ENCODE assay signal across 27 cellular contexts in genomic region chr2:196251132-196251531, GRCh38.
DNase-seq lines count a peak whose midpoint lies in the region; ATAC-seq, FAIRE-seq and TF ChIP-seq lines count a peak whose summit lies in the region.
"Had no signal": no experiment of that assay in that cellular context is flagged by ENCODE, and none has a peak within 500 bp of the region (broad histone marks: within the 10 kb centered on the region; RNA-seq: fewer than 3 reads in every experiment).

No MANE protein-coding gene starts in this region.

- H3K27me3 ChIP-seq in HepG2 (ENCODE audit: control insufficient read depth in 1 of 2, insufficient read depth in 2 of 2, low read length in 2 of 2) (no peaks in the 10 kb centered on the region; a peak in 1 of 5 replicates), right lobe of liver (no peaks in the 10 kb centered on the region), thoracic aorta (replicated peaks; ENCODE audit: insufficient read depth) (no peaks in the 10 kb centered on the region), left ventricle myocardium inferior (ENCODE audit: low read depth) (no peaks in the 10 kb centered on the region)
- H3K27me3 ChIP-seq: foreskin keratinocyte had no signal

- H3K27ac Mint-ChIP-seq in activated CD4-positive, alpha-beta memory T cell treated with anti-CD3 and anti-CD28 coated beads for 36 hours = peak overlapping the region; percentile 25
- H3K27ac Mint-ChIP-seq in chondrocyte (ENCODE audit: unreplicated experiment) = peak overlapping the region; percentile 67
- H3K27ac Mint-ChIP-seq: GM23338 had no signal

- CTCF ChIA-PET in HepG2 (lab: Yijun Ruan, JAX; ENCODE audit: low intra/inter-chr PET ratio, low total read pairs) = no interaction called here
- CTCF ChIA-PET in activated CD4-positive, alpha-beta memory T cell treated with anti-CD3 and anti-CD28 coated beads for 36 hours (lab: Charles Lee) = no interaction called here

- H3K36me3 ChIP-seq in HepG2 (replicated peaks in 1 of 2; ENCODE audit: control insufficient read depth in 1 of 2, insufficient read depth in 2 of 2, low read length in 2 of 2) (no peaks in the 10 kb centered on the region), right lobe of liver (no peaks in the 10 kb centered on the region), thoracic aorta (no peaks in the 10 kb centered on the region), left ventricle myocardium inferior (peaks cover 41% of the 10 kb centered on the region)

- H3K4me3 ChIP-seq in HepG2 (replicated peaks in 1 of 3; ENCODE audit: insufficient read depth in 1 of 3, low read depth in 2 of 3, low read length in 3 of 3) (no peak overlapping the region), right lobe of liver (no peak overlapping the region), thoracic aorta (no peak overlapping the region), left ventricle myocardium inferior (no peak overlapping the region)
- H3K4me3 ChIP-seq: GM23338 had no signal

- BruUV-seq in HepG2 (replicated peaks; lab: Mats Ljungman, UMichigan) = no TSS peak

- TF ChIP-seq RAD21 in HepG2 (CRISPR knock-in tag; IDR thresholded peaks at IDR 0.05) = no peak

- H3K9me3 ChIP-seq in HepG2 (ENCODE audit: low read length) (no peaks in the 10 kb centered on the region), right lobe of liver (no peaks in the 10 kb centered on the region), thoracic aorta (no peaks in the 10 kb centered on the region), left ventricle myocardium inferior (replicated peaks) (no peaks in the 10 kb centered on the region)

- no peak overlapping the region for H3K9ac ChIP-seq in HepG2 (ENCODE audit: insufficient read depth, low read depth, low read length)

- peaks cover 71% of the 10 kb centered on the region for H3K4me1 Mint-ChIP-seq in activated CD4-positive, alpha-beta memory T cell treated with anti-CD3 and anti-CD28 coated beads for 36 hours (ENCODE audit: low read depth)
- peaks cover 44% of the 10 kb centered on the region for H3K4me1 Mint-ChIP-seq in chondrocyte (ENCODE audit: low read depth)
- H3K4me1 Mint-ChIP-seq: brain, GM23338, neural crest cell had no signal

- WGBS in HepG2 (ENCODE audit: low lambda C conversion rate) = 9% methylated on average over 3 of the region's 3 CpGs
- 85% methylated on average over 2 of the region's 3 CpGs for WGBS in right lobe of liver (ENCODE audit: insufficient coverage, low coverage, low lambda C conversion rate, missing lambda C conversion rate)

- H3K79me2 ChIP-seq in HepG2 (ENCODE audit: insufficient read depth, low read length) = no peaks in the 10 kb centered on the region

- no peak for TF ChIP-seq POLR2A in HepG2 (IDR thresholded peaks at IDR 0.05; ENCODE audit: insufficient read depth in 1 of 2, low read depth in 2 of 2, low read length in 2 of 2)
- TF ChIP-seq POLR2A in right lobe of liver (IDR thresholded peaks at IDR 0.05) = no peak

- TF ChIP-seq EP300 in HepG2 (IDR thresholded peaks at IDR 0.05; ENCODE audit: low read depth in 2 of 2, low read length in 2 of 2) = no peak
- TF ChIP-seq EP300 in HepG2 (CRISPR knock-in tag; IDR thresholded peaks at IDR 0.05; ENCODE audit: borderline replicate concordance) = no peak

- H3K27me3 Mint-ChIP-seq in activated CD4-positive, alpha-beta memory T cell treated with anti-CD3 and anti-CD28 coated beads for 36 hours = no peaks in the 10 kb centered on the region
- no peaks in the 10 kb centered on the region for H3K27me3 Mint-ChIP-seq in chondrocyte (ENCODE audit: low read depth)
- H3K27me3 Mint-ChIP-seq: brain had no signal

- H4K20me1 ChIP-seq in HepG2 (ENCODE audit: insufficient read depth, low read length) = no peaks in the 10 kb centered on the region

- H3K27ac ChIP-seq in HepG2 (ENCODE audit: extremely low read length, insufficient read depth, low read length) (no peak overlapping the region), right lobe of liver (no peak overlapping the region), thoracic aorta (peak overlapping the region; percentile 79), left ventricle myocardium inferior (replicated peaks) (no peak overlapping the region)
- H3K27ac ChIP-seq: foreskin keratinocyte had no signal

- FAIRE-seq in HepG2 (lab: Jason Lieb, UNC) = no peak
- FAIRE-seq: colon, GM12891, GM19239 had no signal

- H3K9me3 Mint-ChIP-seq in activated CD4-positive, alpha-beta memory T cell treated with anti-CD3 and anti-CD28 coated beads for 36 hours = no peaks in the 10 kb centered on the region
- H3K9me3 Mint-ChIP-seq in chondrocyte (ENCODE audit: low read depth) = peaks cover under 1% of the 10 kb centered on the region
- H3K9me3 Mint-ChIP-seq: brain, GM23338, neural crest cell had no signal

- H2AFZ ChIP-seq in HepG2 (ENCODE audit: low read length) = no peak overlapping the region
- H2AFZ ChIP-seq: GM23338 had no signal

- intact Hi-C loops in HepG2 (cut with micrococcal nuclease; ENCODE audit: unreplicated experiment) = no loop called here
- intact Hi-C loops in right lobe of liver (cut with DNase I) = no loop called here
- intact Hi-C loops in activated CD4-positive, alpha-beta memory T cell treated with anti-CD3 and anti-CD28 coated beads for 36 hours (cut with micrococcal nuclease) = no loop called here
- intact Hi-C loops in left ventricle myocardium inferior (cut with micrococcal nuclease) = no loop called here

- in situ Hi-C loops in HepG2 (cut with HindIII; ENCODE audit: extremely low pct_ligation_motif_present, low pct_unique_long_range_greater_than_20kb) = no loop called here

- H3K36me3 Mint-ChIP-seq in activated CD4-positive, alpha-beta memory T cell treated with anti-CD3 and anti-CD28 coated beads for 36 hours = no peaks in the 10 kb centered on the region
- H3K36me3 Mint-ChIP-seq in chondrocyte (ENCODE audit: low read depth) = peaks cover 29% of the 10 kb centered on the region

- no peak overlapping the region for H3K4me2 ChIP-seq in HepG2 (ENCODE audit: low read depth, low read length)
- H3K4me2 ChIP-seq: GM23338 had no signal

- POLR2A ChIA-PET in HepG2 (lab: Yijun Ruan, JAX) = no interaction called here
- POLR2A ChIA-PET in activated CD4-positive, alpha-beta memory T cell treated with anti-CD3 and anti-CD28 coated beads for 36 hours (lab: Charles Lee) = no interaction called here

- TF ChIP-seq CTCF in HepG2 (CRISPR knock-in tag; IDR thresholded peaks at IDR 0.05) = no peak
- TF ChIP-seq CTCF in right lobe of liver (IDR thresholded peaks at IDR 0.05) = no peak
- TF ChIP-seq CTCF in chondrocyte (IDR thresholded peaks at IDR 0.05) = no peak
- no peak for TF ChIP-seq CTCF in thoracic aorta (IDR thresholded peaks at IDR 0.05)
- no peak for TF ChIP-seq CTCF in left ventricle myocardium inferior (IDR thresholded peaks at IDR 0.05; ENCODE audit: borderline replicate concordance)

- no peak for DNase-seq in HepG2 (ENCODE audit: low spot score)
- no peak for DNase-seq in right lobe of liver
- no peak for DNase-seq in activated CD4-positive, alpha-beta memory T cell treated with anti-CD3 and anti-CD28 coated beads for 36 hours
- DNase-seq in chondrocyte (ENCODE audit: low spot score) = no peak
- DNase-seq in thoracic aorta (ENCODE audit: low spot score) = no peak
- no peak for DNase-seq in left ventricle myocardium inferior
- no peak for DNase-seq in stimulated activated CD4-positive, alpha-beta T cell treated with anti-CD3 and anti-CD28 coated beads, Interleukin-4, amount 100 ng/mL, for 4 hours
- DNase-seq: activated CD4-positive, alpha-beta T cell treated with anti-CD3 and anti-CD28 coated beads for 1 hour; activated CD8-positive, alpha-beta memory T cell treated with anti-CD3 and anti-CD28 coated beads, Interleukin-2, amount 50 U/mL, for 48 hours; activated naive CD4-positive, alpha-beta T cell treated with anti-CD3 and anti-CD28 coated beads, Interleukin-2, amount 50 U/mL, for 16 hours; effector memory CD4-positive, alpha-beta T cell; foreskin keratinocyte; hippocampal formation; Karpas-422; left ventricle myocardium superior; midbrain; MV-4-11; NCI-H1694; NCI-H748 treated with DMSO at 0.1 percent for 48 hours; OCI-M1 had no signal

- H3K4me1 ChIP-seq in HepG2 (ENCODE audit: insufficient read depth, low read length) (no peaks in the 10 kb centered on the region), right lobe of liver (no peaks in the 10 kb centered on the region), thoracic aorta (ENCODE audit: control insufficient read depth in 1 of 2, low read depth in 2 of 2) (peaks cover 37 to 49% of the 10 kb centered on the region in 2 donors), left ventricle myocardium inferior (peaks cover 14% of the 10 kb centered on the region)

- ATAC-seq in HepG2 (no peak), right lobe of liver (no peak), thoracic aorta (ENCODE audit: insufficient number of reproducible peaks, low FRiP score, low read depth) (no peak), GM18498 (IDR thresholded peaks at IDR 0.05; ENCODE audit: unreplicated experiment) (no peak)
- ATAC-seq: foreskin keratinocyte, GM23338, left ventricle myocardium superior had no signal

- no peak overlapping the region for H3K4me3 Mint-ChIP-seq in activated CD4-positive, alpha-beta memory T cell treated with anti-CD3 and anti-CD28 coated beads for 36 hours
- no peak overlapping the region for H3K4me3 Mint-ChIP-seq in chondrocyte (ENCODE audit: unreplicated experiment)
- H3K4me3 Mint-ChIP-seq: brain, GM23338, neural crest cell had no signal

TF ChIP-seq in HepG2, 621 proteins besides CTCF, POLR2A, EP300 and RAD21:
- TF ChIP-seq ATF7 (IDR thresholded peaks at IDR 0.05) (peak; percentile 90), ATF7 (CRISPR knock-in tag; IDR thresholded peaks at IDR 0.05) (no peak), ZNF597 (CRISPR knock-in tag; IDR thresholded peaks at IDR 0.05) (no peak), TFE3 (CRISPR knock-in tag; IDR thresholded peaks at IDR 0.05) (no peak)

Comparison
In these comparisons a context has a peak if more than half of its experiments do, and no peak if none do; other contexts are left out.
1. H3K27ac ChIP-seq: peak in thoracic aorta (2 of 2); none in HepG2 (single experiment), right lobe of liver (0 of 3) and left ventricle myocardium inferior (single experiment).